ENCODE assay signal across 8 cellular contexts in the genomic region with DNA sequence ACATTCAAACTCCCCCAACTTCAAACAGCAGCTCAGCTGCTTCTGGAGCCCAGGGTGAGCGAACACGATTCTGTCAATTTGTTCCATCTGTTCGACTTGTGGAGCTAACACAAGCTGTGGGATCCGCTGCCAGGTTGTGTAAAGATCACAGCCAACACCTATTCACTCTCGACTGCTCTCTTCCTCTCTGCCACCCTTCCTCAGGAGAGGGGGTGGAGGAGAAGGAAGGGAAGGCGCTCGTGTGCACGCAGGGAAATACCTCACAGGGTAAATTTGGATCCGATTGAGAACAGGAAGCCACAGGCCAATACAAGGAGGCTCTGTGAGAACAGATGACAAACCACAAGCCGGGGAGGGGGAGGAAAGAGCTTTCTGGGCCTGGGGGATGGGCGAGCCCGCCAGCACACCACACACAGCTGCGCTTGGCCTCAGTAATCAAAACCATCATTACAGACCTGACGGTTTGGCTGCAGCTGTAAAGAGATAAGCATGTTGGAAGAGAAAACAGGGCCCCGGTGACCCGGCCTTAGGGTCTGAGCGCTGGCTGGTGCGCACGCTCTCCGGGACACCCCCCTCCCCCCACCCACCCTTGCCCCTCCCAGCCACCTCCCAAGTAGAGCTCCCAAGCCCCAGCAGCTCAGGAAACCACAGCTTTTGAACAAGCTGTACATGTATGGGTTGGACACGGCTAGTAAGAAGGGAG. TPM values are rescaled to one million over a fixed set of nuclear protein-coding genes. Genes with fewer than 3 reads are reported as not detected.
A peak's percentile ranks its signal among the peaks of the same experiment; 100 is the strongest.
DNase-seq lines count a peak whose midpoint lies in the region; ATAC-seq and TF ChIP-seq lines count a peak whose summit lies in the region.

No MANE protein-coding gene starts in this region.

- TF ChIP-seq CTCF in GM13977 (IDR thresholded peaks at IDR 0.05; ENCODE audit: extremely low read depth, insufficient read depth, missing control alignments) (no peak), WI38 (IDR thresholded peaks at IDR 0.05; ENCODE audit: low read depth, low read length) (no peak), mammary epithelial cell (conservative IDR thresholded peaks at IDR 0.05 in 1 of 2, IDR thresholded peaks at IDR 0.05 in 1 of 2; ENCODE audit: extremely low read depth in 1 of 2, insufficient read depth in 1 of 2, low read depth in 1 of 2, low read length in 2 of 2) (no peak), kidney epithelial cell (IDR thresholded peaks at IDR 0.05; ENCODE audit: insufficient read depth, low read length, poor library complexity, severe bottlenecking) (no peak)

- 17% methylated on average over 10 of the region's 21 CpGs for WGBS in mammary epithelial cell (ENCODE audit: low coverage, missing lambda C conversion rate)

- H3K27me3 ChIP-seq in mammary epithelial cell (ENCODE audit: insufficient read depth, low read length): no peaks in the 10 kb centered on the region
- no peaks in the 10 kb centered on the region for H3K27me3 ChIP-seq in kidney epithelial cell (ENCODE audit: control insufficient read depth, insufficient read depth, low read length)

- in situ Hi-C loops in GM13977 (cut with MboI; ENCODE audit: low pct_unique_long_range_greater_than_20kb, low sequenced_read_pairs, unreplicated experiment): no loop called here
- in situ Hi-C loops in mammary epithelial cell (cut with MboI; ENCODE audit: low sequenced_read_pairs in 2 of 2): no loop called here

- no peaks in the 10 kb centered on the region for H3K79me2 ChIP-seq in mammary epithelial cell (ENCODE audit: insufficient read depth, low read length)

- no peaks in the 10 kb centered on the region for H4K20me1 ChIP-seq in mammary epithelial cell (ENCODE audit: insufficient read depth, low read length)

- H3K9ac ChIP-seq in mammary epithelial cell (ENCODE audit: insufficient read depth, low read length): no peak overlapping the region

- peak overlapping the region; percentile 41 for H3K4me3 ChIP-seq in WI38 (ENCODE audit: low read depth, low read length)
- peak overlapping the region in 2 of 3 experiments; percentile 6 to 34 for H3K4me3 ChIP-seq in mammary epithelial cell (replicated peaks in 1 of 3; ENCODE audit: insufficient read depth in 1 of 3, low read depth in 2 of 3, low read length in 3 of 3)
- H3K4me3 ChIP-seq in kidney epithelial cell (ENCODE audit: low read depth, low read length): no peak overlapping the region

- H3K4me1 ChIP-seq in mammary epithelial cell (ENCODE audit: insufficient read depth, low read length): peaks cover 16% of the 10 kb centered on the region

- dilution Hi-C loops in mammary epithelial cell (cut with HindIII; ENCODE audit: low sequenced_read_pairs): no loop called here

- no TSS peak for BruUV-seq in mammary epithelial cell (replicated peaks; lab: Mats Ljungman, UMichigan)

- H3K27ac ChIP-seq in mammary epithelial cell (ENCODE audit: insufficient read depth, low read depth, low read length): peak overlapping the region; percentile 6

- CTCF ChIA-PET in mammary epithelial cell (lab: Charles Lee; ENCODE audit: low non-redundant PET): no interaction called here

- peak overlapping the region; percentile 93 for H2AFZ ChIP-seq in mammary epithelial cell (ENCODE audit: low read depth, low read length)

- intact Hi-C loops in mammary epithelial cell (cut with micrococcal nuclease): no loop called here

- H3K36me3 ChIP-seq in mammary epithelial cell (ENCODE audit: insufficient read depth, low read length) (no peaks in the 10 kb centered on the region), kidney epithelial cell (ENCODE audit: control insufficient read depth, insufficient read depth, low read length) (peaks cover 1% of the 10 kb centered on the region)

- peak; percentile 89 for DNase-seq in GM13977 (ENCODE audit: low spot score)
- peak; percentile 80 for DNase-seq in NCI-H1694 (lab: John Stamatoyannopoulos, UW)
- peak; percentile 69 for DNase-seq in mammary epithelial cell
- DNase-seq in kidney epithelial cell (ENCODE audit: low read depth): peak; percentile 56
- DNase-seq in stimulated activated CD4-positive, alpha-beta T cell treated with anti-CD3 and anti-CD28 coated beads, Interleukin-4, amount 100 ng/mL, for 1 hour: peak; percentile 64
- DNase-seq in kidney tubule cell (ENCODE audit: low spot score): no peak

- H3K4me2 ChIP-seq in mammary epithelial cell (ENCODE audit: insufficient read depth, low read depth, low read length): peak overlapping the region; percentile 74

- ATAC-seq in HG02678 (IDR thresholded peaks at IDR 0.05; ENCODE audit: unreplicated experiment): peak; percentile 90

- no peaks in the 10 kb centered on the region for H3K9me3 ChIP-seq in mammary epithelial cell (replicated peaks; ENCODE audit: insufficient read depth, low read length)

RNA-seq across cellular contexts. Expression of a gene that starts 54.2 kb away (rescaled TPM):
- total RNA-seq in mammary epithelial cell (1 to 10 TPM; 5.0 to 7.0 TPM), kidney epithelial cell (2.8 and 7.3 TPM in 2 replicates)
- 1.7 TPM for polyA plus RNA-seq in mammary epithelial cell
- 9.3 TPM for polyA minus RNA-seq in mammary epithelial cell
